1 cellular context compared by ENCODE assay signal in genomic region chr14:78202178-78202577, GRCh38.
TF ChIP-seq lines count a peak whose summit lies in the region.

No MANE protein-coding gene starts in this region.

TF ChIP-seq in H1, 55 proteins besides CTCF, POLR2A, EP300 and RAD21:
- TF ChIP-seq EGR1 (IDR thresholded peaks at IDR 0.05; ENCODE audit: borderline replicate concordance, low read depth, low read length) (no peak), CHD2 (IDR thresholded peaks at IDR 0.05; ENCODE audit: low read length) (no peak), GABPA (IDR thresholded peaks at IDR 0.05; ENCODE audit: borderline replicate concordance, insufficient read depth, low read length) (no peak), RBBP5 (IDR thresholded peaks at IDR 0.05; ENCODE audit: borderline replicate concordance, low read depth, low read length) (no peak), KDM4A (IDR thresholded peaks at IDR 0.05; ENCODE audit: low read depth, low read length, severe bottlenecking) (no peak), RXRA (IDR thresholded peaks at IDR 0.05; ENCODE audit: insufficient read depth, low read depth, low read length) (no peak), SIX5 (IDR thresholded peaks at IDR 0.05; ENCODE audit: low read depth, low read length) (no peak), FOSL1 (IDR thresholded peaks at IDR 0.05; ENCODE audit: insufficient read depth, low read depth, low read length) (no peak), TCF12 (IDR thresholded peaks at IDR 0.05; ENCODE audit: low read depth, low read length) (no peak), ATF3 (IDR thresholded peaks at IDR 0.05; ENCODE audit: insufficient read depth, low read depth, low read length) (no peak)
